ENCODE assay signal across 13 cellular contexts in the genomic region with DNA sequence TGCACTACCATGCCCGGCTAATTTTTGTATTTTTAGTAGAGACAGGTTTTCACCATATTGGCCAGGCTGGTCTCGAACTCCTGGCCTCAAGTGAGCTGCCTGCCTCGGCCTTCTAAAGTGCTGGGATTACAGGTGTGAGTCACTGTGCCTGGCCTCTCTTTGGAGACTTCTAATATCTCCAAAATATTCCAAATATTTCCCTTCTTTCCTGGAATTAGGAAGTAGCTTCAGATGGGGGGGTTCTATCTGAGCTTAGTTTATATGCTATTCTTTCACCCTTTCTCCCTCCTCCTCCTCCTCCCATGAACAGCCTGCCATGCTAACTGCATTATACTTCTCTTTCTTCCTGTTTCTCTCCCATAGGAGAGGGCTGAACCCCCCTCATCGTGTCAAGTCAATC. TPM values are rescaled to one million over a fixed set of nuclear protein-coding genes. Genes with fewer than 3 reads are reported as not detected.
DNase-seq lines count a peak whose midpoint lies in the region; ATAC-seq and TF ChIP-seq lines count a peak whose summit lies in the region.
"Not testable (repeated sequence)": the region's sequence is repeated elsewhere in the genome, so short reads cannot be mapped to it uniquely, and the experiment has no call there.
"Had no signal": no experiment of that assay in that cellular context is flagged by ENCODE, and none has a peak within 500 bp of the region (broad histone marks: within the 10 kb centered on the region; RNA-seq: fewer than 3 reads in every experiment).

No MANE protein-coding gene starts in this region.

- intact Hi-C loops in CD4-positive, alpha-beta T cell (cut with DNase I, micrococcal nuclease); body of pancreas (cut with DNase I); heart left ventricle (cut with DNase I); gastrocnemius medialis (cut with DNase I; ENCODE audit: low total_unique reads); tibial artery (cut with DNase I; ENCODE audit: low total_unique reads): not testable (repeated sequence)

- peak overlapping the region; percentile 73 for H3K4me3 Mint-ChIP-seq in CD4-positive, alpha-beta T cell
- peak overlapping the region; percentile 18 for H3K4me3 Mint-ChIP-seq in activated T-cell treated with anti-CD3 and anti-CD28 coated beads, Interleukin-2, amount 50 U/mL, for 24 hours

- H3K27ac Mint-ChIP-seq in CD4-positive, alpha-beta T cell: peak overlapping the region; percentile 73
- peak overlapping the region; percentile 100 for H3K27ac Mint-ChIP-seq in activated T-cell treated with anti-CD3 and anti-CD28 coated beads, Interleukin-2, amount 50 U/mL, for 24 hours

- H3K9me3 Mint-ChIP-seq in CD4-positive, alpha-beta T cell; activated T-cell treated with anti-CD3 and anti-CD28 coated beads, Interleukin-2, amount 50 U/mL, for 24 hours: not testable (repeated sequence)

- H3K27me3 ChIP-seq in CD4-positive, alpha-beta T cell (ENCODE audit: control insufficient read depth, insufficient read depth, low read length); body of pancreas; heart left ventricle; mucosa of rectum (ENCODE audit: control insufficient read depth in 2 of 2, insufficient read depth in 2 of 2, low read length in 2 of 2); gastrocnemius medialis; tibial artery: not testable (repeated sequence)

- CTCF ChIA-PET in CD4-positive, alpha-beta T cell (lab: Charles Lee): interaction anchor here (1.3 kb wide), 1 partner anchor 16 kb away, joined by 4 read pairs; no protein-coding TSS in a partner anchor
- CTCF ChIA-PET in RWPE1 (lab: Yijun Ruan, JAX): interaction anchor here (0.7 to 1.7 kb wide), 3 partner anchors 11 to 156 kb away, joined by 3 to 11 read pairs (median 3); no protein-coding TSS in a partner anchor

- TF ChIP-seq POLR2A in body of pancreas (IDR thresholded peaks at IDR 0.05); heart left ventricle (IDR thresholded peaks at IDR 0.05); gastrocnemius medialis (IDR thresholded peaks at IDR 0.05): not testable (repeated sequence)

- TF ChIP-seq CTCF in CD4-positive, alpha-beta T cell (IDR thresholded peaks at IDR 0.05); RWPE1 (conservative IDR thresholded peaks at IDR 0.05; ENCODE audit: low read depth); body of pancreas (IDR thresholded peaks at IDR 0.05); heart left ventricle (IDR thresholded peaks at IDR 0.05); gastrocnemius medialis (IDR thresholded peaks at IDR 0.05 in 4 of 5, conservative IDR thresholded peaks at IDR 0.05 in 1 of 5); tibial artery (IDR thresholded peaks at IDR 0.05): not testable (repeated sequence)

- not testable (repeated sequence) for H3K9ac ChIP-seq in mucosa of rectum (ENCODE audit: low read depth in 1 of 2, low read length in 2 of 2)

- peaks cover 38% of the 10 kb centered on the region for H3K36me3 Mint-ChIP-seq in CD4-positive, alpha-beta T cell (ENCODE audit: low read depth)
- peaks cover 74% of the 10 kb centered on the region for H3K36me3 Mint-ChIP-seq in activated T-cell treated with anti-CD3 and anti-CD28 coated beads, Interleukin-2, amount 50 U/mL, for 24 hours (ENCODE audit: low read depth)

- in situ Hi-C loops in gastrocnemius medialis (cut with MboI; ENCODE audit: low sequenced_read_pairs in 4 of 4): not testable (repeated sequence)

- not testable (repeated sequence) for H3K36me3 ChIP-seq in body of pancreas (replicated peaks in 1 of 2; ENCODE audit: insufficient read depth in 1 of 2, low read depth in 2 of 2)
- H3K36me3 ChIP-seq in heart left ventricle (peaks cover 0 to 46% (median 29%) of the 10 kb centered on the region in 9 donors), mucosa of rectum (ENCODE audit: control insufficient read depth in 2 of 2, insufficient read depth in 2 of 2, low read length in 2 of 2) (peaks cover 23 to 30% of the 10 kb centered on the region in 2 donors), gastrocnemius medialis (peaks cover 0 to 16% of the 10 kb centered on the region in 2 donors), tibial artery (peaks cover 20 to 41% (median 28%) of the 10 kb centered on the region in 3 donors)

- 75 to 78% methylated on average over 4 of the region's 4 CpGs for WGBS in body of pancreas, 2 donors
- WGBS in heart left ventricle, 4 donors: 57 to 77% (median 69%) methylated on average over 4 of the region's 4 CpGs

- not testable (repeated sequence) for DNase-seq in CD4-positive, alpha-beta T cell; RWPE1 (ENCODE audit: low spot score); activated T-cell treated with anti-CD3 and anti-CD28 coated beads, Interleukin-2, amount 50 U/mL, for 24 hours; body of pancreas; heart left ventricle; gastrocnemius medialis; tibial artery

- H3K27me3 Mint-ChIP-seq in CD4-positive, alpha-beta T cell; activated T-cell treated with anti-CD3 and anti-CD28 coated beads, Interleukin-2, amount 50 U/mL, for 24 hours: not testable (repeated sequence)

- H3K9me3 ChIP-seq in CD4-positive, alpha-beta T cell (ENCODE audit: control insufficient read depth, low read length); body of pancreas; heart left ventricle; mucosa of rectum (ENCODE audit: control insufficient read depth in 2 of 2, low read length in 2 of 2); gastrocnemius medialis; tibial artery: not testable (repeated sequence)

- H3K4me3 ChIP-seq in body of pancreas; heart left ventricle; mucosa of rectum (ENCODE audit: low read length in 2 of 2); gastrocnemius medialis; tibial artery: not testable (repeated sequence)

- ATAC-seq in CD4-positive, alpha-beta T cell (ENCODE audit: poor library complexity); body of pancreas; heart left ventricle; gastrocnemius medialis: not testable (repeated sequence)

- peaks cover 76% of the 10 kb centered on the region for H3K4me1 Mint-ChIP-seq in CD4-positive, alpha-beta T cell (ENCODE audit: low read depth)
- H3K4me1 Mint-ChIP-seq in activated T-cell treated with anti-CD3 and anti-CD28 coated beads, Interleukin-2, amount 50 U/mL, for 24 hours (ENCODE audit: low read depth): peaks cover 72% of the 10 kb centered on the region

- peak overlapping the region; percentile 23 for H3K27ac ChIP-seq in CD4-positive, alpha-beta T cell (ENCODE audit: low read depth, low read length)
- peak overlapping the region; percentile 43 for H3K27ac ChIP-seq in RWPE1
- H3K27ac ChIP-seq in body of pancreas: peak overlapping the region; percentile 89 to 98 (median 95)
- H3K27ac ChIP-seq in heart left ventricle: peak overlapping the region; percentile 77 to 92 (median 88)
- peak overlapping the region; percentile 89 to 97 for H3K27ac ChIP-seq in mucosa of rectum (ENCODE audit: low read depth in 2 of 2, low read length in 2 of 2)
- peak overlapping the region; percentile 12 to 84 (median 76) for H3K27ac ChIP-seq in gastrocnemius medialis
- peak overlapping the region; percentile 85 to 92 for H3K27ac ChIP-seq in tibial artery

- POLR2A ChIA-PET in CD4-positive, alpha-beta T cell (lab: Charles Lee): interaction anchor here (0.9 to 4.3 kb wide), 7 partner anchors 9 to 119 kb away, joined by 3 to 32 read pairs (median 3); a partner anchor contains a TSS
- POLR2A ChIA-PET in RWPE1 (lab: Yijun Ruan, JAX; ENCODE audit: low non-redundant PET): not testable (repeated sequence)

- H3K4me1 ChIP-seq in body of pancreas (peaks cover 58% of the 10 kb centered on the region), heart left ventricle (peaks cover 10 to 73% (median 48%) of the 10 kb centered on the region in 12 donors), mucosa of rectum (ENCODE audit: control insufficient read depth in 2 of 2, insufficient read depth in 2 of 2, low read length in 2 of 2) (peaks cover 38 to 49% of the 10 kb centered on the region in 2 donors), gastrocnemius medialis (peaks cover 22 to 42% of the 10 kb centered on the region in 2 donors), tibial artery (peaks cover 0 to 57% (median 51%) of the 10 kb centered on the region in 4 donors)

RNA-seq across cellular contexts. Expression of a gene that starts 9.5 kb away (rescaled TPM):
- 1 to 10 TPM; 6.6 to 9.9 TPM for total RNA-seq in CD4-positive, alpha-beta T cell
- total RNA-seq in body of pancreas: 10 to 100 TPM; 20.4 to 24.6 TPM
- 10 to 100 TPM; 24.1 to 36.9 (median 32.8) TPM for total RNA-seq in heart left ventricle
- polyA plus RNA-seq in heart left ventricle: 10 to 100 TPM; 12.5 to 30.8 TPM
- 10 to 100 TPM; 10.7 to 16.4 (median 13.5) TPM for total RNA-seq in gastrocnemius medialis

RNA-seq across cellular contexts. Expression of a gene that starts 25.2 kb away (rescaled TPM):
- total RNA-seq in CD4-positive, alpha-beta T cell: 10 to 100 TPM; 52.0 to 53.4 TPM
- total RNA-seq in body of pancreas (not detected), heart left ventricle (1 to 10 TPM in 2 of 9 donors, under 1 TPM in 3, not detected in 4; 0.35 to 2.3 (median 0.72) TPM), gastrocnemius medialis (under 1 TPM in 1 of 4 donors, not detected in 3; 0.49 TPM)
- polyA plus RNA-seq in heart left ventricle: under 1 TPM; 0.30 to 0.65 TPM
- total RNA-seq: cardiac septum, foreskin keratinocyte, lung microvascular endothelial cell, RPMI7951, smooth muscle cell had no signal

RNA-seq across cellular contexts. Expression of a gene that starts 37.5 kb away (rescaled TPM):
- total RNA-seq in CD4-positive, alpha-beta T cell: 100 to 1,000 TPM; 313 to 317 TPM
- total RNA-seq in body of pancreas (100 to 1,000 TPM in 1 of 2 donors, 10 to 100 TPM in 1; 25.4 to 121 TPM), heart left ventricle (10 to 100 TPM; 18.5 to 46.6 (median 29.2) TPM), gastrocnemius medialis (100 to 1,000 TPM in 1 of 4 donors, 10 to 100 TPM in 3; 71.1 to 105 (median 89.0) TPM)
- polyA plus RNA-seq in heart left ventricle: 10 to 100 TPM; 34.1 to 42.0 TPM

RNA-seq across cellular contexts. Expression of a gene that starts 37.7 kb away (rescaled TPM):
- total RNA-seq in CD4-positive, alpha-beta T cell: under 1 TPM; 0.66 to 0.78 TPM
- total RNA-seq in body of pancreas (1 to 10 TPM; 1.8 to 5.3 TPM), heart left ventricle (under 1 TPM in 6 of 9 donors, not detected in 3; 0.11 to 0.75 (median 0.48) TPM), gastrocnemius medialis (not detected)
- under 1 TPM in 1 of 2 donors, not detected in 1; 0.14 TPM for polyA plus RNA-seq in heart left ventricle

RNA-seq across cellular contexts. Expression of a gene that starts 53.7 kb away (rescaled TPM):
- 1 to 10 TPM; 6.7 to 7.5 TPM for total RNA-seq in CD4-positive, alpha-beta T cell
- total RNA-seq in body of pancreas (10 to 100 TPM in 1 of 2 donors, 1 to 10 TPM in 1; 7.3 to 24.1 TPM), heart left ventricle (10 to 100 TPM; 15.7 to 68.1 (median 28.3) TPM), gastrocnemius medialis (10 to 100 TPM in 1 of 4 donors, 1 to 10 TPM in 3; 1.6 to 17.3 (median 5.7) TPM)
- 10 to 100 TPM; 33.5 to 35.4 TPM for polyA plus RNA-seq in heart left ventricle
- total RNA-seq: lung microvascular endothelial cell had no signal

Comparison
In these comparisons a context has a peak if more than half of its experiments do, and no peak if none do; other contexts are left out.
1. H3K27ac ChIP-seq: peak in every context shown above with its lines; median percentile 95 in body of pancreas; 93 in mucosa of rectum; 88 in heart left ventricle; 88 in tibial artery; 76 in gastrocnemius medialis; 43 in RWPE1; 23 in CD4-positive, alpha-beta T cell.
2. RNA of a gene that starts 25.2 kb away (total RNA-seq): 52.0 to 53.4 TPM in CD4-positive, alpha-beta T cell; 0.35 to 2.3 TPM in heart left ventricle, 0.49 TPM in gastrocnemius medialis and not detected in body of pancreas; every median in the first group is over 10 times any median in the second.